1 cellular context compared by ENCODE assay signal in the genomic region with DNA sequence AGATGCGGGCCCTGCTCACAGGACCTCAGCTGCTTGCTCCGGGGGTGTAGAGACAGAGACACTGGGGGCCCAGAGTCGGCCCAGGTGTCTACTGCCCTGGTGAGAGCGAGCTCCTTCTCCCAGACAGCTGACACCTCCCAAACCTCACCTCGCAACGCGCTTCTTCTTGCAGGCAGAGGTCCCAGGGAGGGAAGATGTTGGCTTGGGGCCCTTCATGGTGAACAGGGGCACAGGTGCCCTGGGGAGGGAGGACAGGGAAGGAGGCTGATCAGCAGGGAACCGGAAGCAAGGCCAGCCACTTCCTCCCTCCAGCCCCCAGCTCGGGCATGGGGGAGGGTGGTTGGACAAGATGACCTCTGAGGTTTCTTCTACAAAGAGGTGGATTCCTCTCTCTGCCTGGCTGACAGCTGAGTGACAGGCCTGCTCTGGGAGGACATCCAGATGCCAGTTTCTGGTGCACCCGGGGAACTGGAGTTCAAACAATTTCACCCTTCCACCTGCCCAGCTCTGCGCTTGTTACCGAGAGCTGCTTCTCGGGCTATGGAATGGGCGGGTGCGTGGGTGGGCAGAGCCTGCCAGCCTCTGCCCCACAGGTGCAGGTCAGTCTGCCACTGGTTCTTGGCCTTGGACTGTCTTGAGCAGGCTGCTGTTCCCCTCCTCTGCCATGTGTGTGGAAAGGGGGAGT.
TF ChIP-seq lines count a peak whose summit lies in the region.

No MANE protein-coding gene starts in this region.

TF ChIP-seq in K562, 482 proteins besides CTCF, POLR2A, EP300 and RAD21:
- TF ChIP-seq ZNF121 (CRISPR knock-in tag; conservative IDR thresholded peaks at IDR 0.05) (no peak), TCF7L2 (IDR thresholded peaks at IDR 0.05; ENCODE audit: low read depth, low read length) (no peak), ZNF316 (IDR thresholded peaks at IDR 0.05) (no peak), ZNF830 (CRISPR knock-in tag; IDR thresholded peaks at IDR 0.05) (no peak), CBFB (CRISPR knock-in tag; IDR thresholded peaks at IDR 0.05) (no peak), POLR2G (IDR thresholded peaks at IDR 0.05; ENCODE audit: low read depth, low read length) (peak; percentile 41; the same call in 1 of the 2 replicates), EP400 (IDR thresholded peaks at IDR 0.05) (no peak), POLR2B (IDR thresholded peaks at IDR 0.05; ENCODE audit: low read depth, partially characterized antibody) (no peak), KAT2B (IDR thresholded peaks at IDR 0.05; ENCODE audit: low read depth, low read length) (no peak), POLR2AphosphoS2 (IDR thresholded peaks at IDR 0.05; ENCODE audit: low read length) (peak; percentile 55; the same call in 1 of the 2 replicates)
- TF ChIP-seq, protein P1, sequence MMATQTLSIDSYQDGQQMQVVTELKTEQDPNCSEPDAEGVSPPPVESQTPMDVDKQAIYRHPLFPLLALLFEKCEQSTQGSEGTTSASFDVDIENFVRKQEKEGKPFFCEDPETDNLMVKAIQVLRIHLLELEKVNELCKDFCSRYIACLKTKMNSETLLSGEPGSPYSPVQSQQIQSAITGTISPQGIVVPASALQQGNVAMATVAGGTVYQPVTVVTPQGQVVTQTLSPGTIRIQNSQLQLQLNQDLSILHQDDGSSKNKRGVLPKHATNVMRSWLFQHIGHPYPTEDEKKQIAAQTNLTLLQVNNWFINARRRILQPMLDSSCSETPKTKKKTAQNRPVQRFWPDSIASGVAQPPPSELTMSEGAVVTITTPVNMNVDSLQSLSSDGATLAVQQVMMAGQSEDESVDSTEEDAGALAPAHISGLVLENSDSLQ (IDR thresholded peaks at IDR 0.05), result peak; percentile 35; the same call in 1 of the 2 replicates
- TF ChIP-seq, protein P2, sequence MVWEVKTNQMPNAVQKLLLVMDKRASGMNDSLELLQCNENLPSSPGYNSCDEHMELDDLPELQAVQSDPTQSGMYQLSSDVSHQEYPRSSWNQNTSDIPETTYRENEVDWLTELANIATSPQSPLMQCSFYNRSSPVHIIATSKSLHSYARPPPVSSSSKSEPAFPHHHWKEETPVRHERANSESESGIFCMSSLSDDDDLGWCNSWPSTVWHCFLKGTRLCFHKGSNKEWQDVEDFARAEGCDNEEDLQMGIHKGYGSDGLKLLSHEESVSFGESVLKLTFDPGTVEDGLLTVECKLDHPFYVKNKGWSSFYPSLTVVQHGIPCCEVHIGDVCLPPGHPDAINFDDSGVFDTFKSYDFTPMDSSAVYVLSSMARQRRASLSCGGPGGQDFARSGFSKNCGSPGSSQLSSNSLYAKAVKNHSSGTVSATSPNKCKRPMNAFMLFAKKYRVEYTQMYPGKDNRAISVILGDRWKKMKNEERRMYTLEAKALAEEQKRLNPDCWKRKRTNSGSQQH (CRISPR knock-in tag; IDR thresholded peaks at IDR 0.05), result no peak
